ENCODE assay signal across 8 cellular contexts in the genomic region with DNA sequence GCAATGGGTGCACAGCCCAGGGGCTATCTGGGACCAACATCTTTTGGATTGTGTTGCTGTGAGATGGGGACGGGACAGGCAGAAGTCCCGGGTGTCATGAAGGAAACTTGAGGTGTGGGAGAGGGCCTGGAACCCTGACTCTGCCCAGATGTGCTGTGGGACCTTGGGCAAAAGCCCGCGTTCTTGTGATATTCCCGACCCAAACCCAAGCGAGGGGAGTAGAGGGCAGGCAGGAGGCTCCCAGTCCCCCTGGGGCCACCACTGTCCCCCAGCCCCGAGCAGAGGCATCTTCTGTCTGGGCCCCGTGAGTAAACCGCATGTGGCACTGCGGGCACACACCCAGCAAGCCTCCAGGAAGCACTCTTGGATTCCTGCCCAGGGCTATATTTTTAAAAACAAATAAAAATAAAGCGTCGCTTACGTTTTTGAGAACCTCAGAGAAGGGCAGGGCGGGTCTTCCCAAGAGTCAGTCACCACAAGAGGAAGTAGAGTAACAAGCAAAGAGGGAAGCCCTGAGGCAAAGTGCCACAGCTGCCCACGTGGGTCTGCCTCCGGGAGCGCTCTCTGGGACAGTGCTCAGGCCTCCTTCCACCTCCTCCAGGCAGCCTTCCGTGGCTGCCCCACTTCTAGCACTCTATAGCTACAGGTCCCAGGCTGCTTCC. TPM values are rescaled to one million over a fixed set of nuclear protein-coding genes. Genes with fewer than 3 reads are reported as not detected.
DNase-seq lines count a peak whose midpoint lies in the region; ATAC-seq and TF ChIP-seq lines count a peak whose summit lies in the region.

No MANE protein-coding gene starts in this region.

- intact Hi-C loops in esophagus squamous epithelium (cut with DNase I), result no loop called here

- peak overlapping the region; percentile 89 for H3K4me3 Mint-ChIP-seq in activated T-cell treated with anti-CD3 and anti-CD28 coated beads, Interleukin-2, amount 50 U/mL, for 72 hours

- no peaks in the 10 kb centered on the region for H3K9me3 ChIP-seq in upper lobe of left lung
- no peaks in the 10 kb centered on the region for H3K9me3 ChIP-seq in esophagus squamous epithelium

- H3K27me3 ChIP-seq in upper lobe of left lung (peaks cover 0 to 5% (median 0%) of the 10 kb centered on the region in 4 donors), esophagus squamous epithelium (peaks cover 0 to 41% (median 0%) of the 10 kb centered on the region in 4 donors)

- H3K36me3 ChIP-seq in upper lobe of left lung (no peaks in the 10 kb centered on the region), esophagus squamous epithelium (no peaks in the 10 kb centered on the region)

- POLR2A ChIA-PET in HEK293T (lab: Yijun Ruan, JAX), result interaction anchor here (0.9 kb wide), 1 partner anchor 14 kb away, joined by 3 read pairs; no protein-coding TSS in a partner anchor

- H3K9me3 Mint-ChIP-seq in activated T-cell treated with anti-CD3 and anti-CD28 coated beads, Interleukin-2, amount 50 U/mL, for 72 hours, result no peaks in the 10 kb centered on the region

- peaks cover 22% of the 10 kb centered on the region for H3K4me1 Mint-ChIP-seq in activated T-cell treated with anti-CD3 and anti-CD28 coated beads, Interleukin-2, amount 50 U/mL, for 72 hours (ENCODE audit: low read depth)

- H3K4me3 ChIP-seq in upper lobe of left lung (no peak overlapping the region), esophagus squamous epithelium (no peak overlapping the region)

- no peaks in the 10 kb centered on the region for H3K27me3 Mint-ChIP-seq in activated T-cell treated with anti-CD3 and anti-CD28 coated beads, Interleukin-2, amount 50 U/mL, for 72 hours (ENCODE audit: low read depth)

- TF ChIP-seq POLR2A in upper lobe of left lung (IDR thresholded peaks at IDR 0.05) (no peak), esophagus squamous epithelium (IDR thresholded peaks at IDR 0.05) (peak in 1 of 4 donors; percentile 23)

- H3K36me3 Mint-ChIP-seq in activated T-cell treated with anti-CD3 and anti-CD28 coated beads, Interleukin-2, amount 50 U/mL, for 72 hours (ENCODE audit: insufficient read depth in 2 of 2), result no peaks in the 10 kb centered on the region

- TF ChIP-seq CTCF in upper lobe of left lung (IDR thresholded peaks at IDR 0.05), result no peak
- TF ChIP-seq CTCF in esophagus squamous epithelium (IDR thresholded peaks at IDR 0.05), result no peak

- peaks cover 10 to 34% (median 26%) of the 10 kb centered on the region in 4 donors for H3K4me1 ChIP-seq in upper lobe of left lung
- H3K4me1 ChIP-seq in esophagus squamous epithelium, result peaks cover 0 to 35% (median 11%) of the 10 kb centered on the region in 3 donors

- peak; percentile 40 for DNase-seq in GM03348 (ENCODE audit: low spot score)
- peak; percentile 86 for DNase-seq in NCI-H345 (lab: John Stamatoyannopoulos, UW)
- DNase-seq in activated T-cell treated with anti-CD3 and anti-CD28 coated beads, Interleukin-2, amount 50 U/mL, for 72 hours, result peak; percentile 12 to 23
- DNase-seq in iris pigment epithelial cell (ENCODE audit: low read depth), result peak; percentile 68
- peak; percentile 66 to 68 for DNase-seq in upper lobe of left lung
- DNase-seq in esophagus squamous epithelium (lab: John Stamatoyannopoulos, UW), result no peak
- no peak for DNase-seq in HEK293T (ENCODE audit: extremely low spot score)

- H3K27ac ChIP-seq in upper lobe of left lung (peak overlapping the region in 2 of 4 donors; percentile 27 to 83), esophagus squamous epithelium (peak overlapping the region in 2 of 4 donors; percentile 33 to 87)

- CTCF ChIA-PET in HEK293T (lab: Yijun Ruan, JAX), result no interaction called here

- peak; percentile 25 to 38 for ATAC-seq in activated T-cell treated with anti-CD3 and anti-CD28 coated beads, Interleukin-2, amount 50 U/mL, for 72 hours (replicated peaks in 1 of 2)
- ATAC-seq in upper lobe of left lung (ENCODE audit: low FRiP score in 2 of 2) (peak; percentile 5 to 72), GM21390 (IDR thresholded peaks at IDR 0.05; ENCODE audit: unreplicated experiment) (no peak)

- 25 to 27% methylated on average over 14 to 17 of the region's 18 CpGs for WGBS in upper lobe of left lung, 2 donors
- WGBS in esophagus squamous epithelium, 2 donors, result 28 to 50% methylated on average over 4 to 7 of the region's 18 CpGs

- H3K27ac Mint-ChIP-seq in activated T-cell treated with anti-CD3 and anti-CD28 coated beads, Interleukin-2, amount 50 U/mL, for 72 hours, result no peak overlapping the region

- TF ChIP-seq EP300 in upper lobe of left lung (IDR thresholded peaks at IDR 0.05), result no peak

TF ChIP-seq in HEK293T, 16 proteins besides CTCF, POLR2A, EP300 and RAD21:
- TF ChIP-seq SUZ12 (IDR thresholded peaks at IDR 0.05), result no peak
- no peak for TF ChIP-seq FOXA1 (IDR thresholded peaks at IDR 0.05)
- no peak for TF ChIP-seq ARNT (IDR thresholded peaks at IDR 0.05)
- TF ChIP-seq L3MBTL2 (conservative IDR thresholded peaks at IDR 0.05), result no peak
- TF ChIP-seq ZNF384 (IDR thresholded peaks at IDR 0.05), result no peak
- no peak for TF ChIP-seq CTBP1 (IDR thresholded peaks at IDR 0.05; ENCODE audit: borderline replicate concordance)
- TF ChIP-seq FOXK2 (IDR thresholded peaks at IDR 0.05), result no peak
- no peak for TF ChIP-seq TARDBP (IDR thresholded peaks at IDR 0.05)
- TF ChIP-seq HDGF (IDR thresholded peaks at IDR 0.05; ENCODE audit: borderline replicate concordance), result no peak
- no peak for TF ChIP-seq BHLHE40 (IDR thresholded peaks at IDR 0.05; ENCODE audit: borderline replicate concordance)
- TF ChIP-seq LEF1 (IDR thresholded peaks at IDR 0.05; ENCODE audit: borderline replicate concordance), result no peak
- TF ChIP-seq SP1 (IDR thresholded peaks at IDR 0.05), result no peak
- TF ChIP-seq ELF4 (IDR thresholded peaks at IDR 0.05), result no peak
- no peak for TF ChIP-seq NFRKB (IDR thresholded peaks at IDR 0.05)
TF ChIP-seq in HEK293T: peak in this region for 0.

RNA-seq across cellular contexts. Expression of a gene that starts 39.5 kb away (rescaled TPM):
- total RNA-seq in activated T-cell treated with anti-CD3 and anti-CD28 coated beads, Interleukin-2, amount 50 U/mL, for 72 hours, result 1 to 10 TPM; 2.6 to 2.8 TPM
- total RNA-seq in upper lobe of left lung (1 to 10 TPM in 3 of 6 donors, under 1 TPM in 3; under 0.01 to 2.0 (median 0.88) TPM), esophagus squamous epithelium (1 to 10 TPM in 1 of 4 donors, under 1 TPM in 2, not detected in 1; 0.47 to 1.5 (median 0.53) TPM)

Comparison
In these comparisons a context has a peak if more than half of its experiments do, and no peak if none do; other contexts are left out.
1. DNase-seq: peak in GM03348 (single experiment), NCI-H345 (single experiment), activated T-cell treated with anti-CD3 and anti-CD28 coated beads, Interleukin-2, amount 50 U/mL, for 72 hours (2 of 2), iris pigment epithelial cell (single experiment) and upper lobe of left lung (2 of 2); none in esophagus squamous epithelium (single experiment) and HEK293T (single experiment).